1 cellular context compared by ENCODE assay signal in the genomic region with DNA sequence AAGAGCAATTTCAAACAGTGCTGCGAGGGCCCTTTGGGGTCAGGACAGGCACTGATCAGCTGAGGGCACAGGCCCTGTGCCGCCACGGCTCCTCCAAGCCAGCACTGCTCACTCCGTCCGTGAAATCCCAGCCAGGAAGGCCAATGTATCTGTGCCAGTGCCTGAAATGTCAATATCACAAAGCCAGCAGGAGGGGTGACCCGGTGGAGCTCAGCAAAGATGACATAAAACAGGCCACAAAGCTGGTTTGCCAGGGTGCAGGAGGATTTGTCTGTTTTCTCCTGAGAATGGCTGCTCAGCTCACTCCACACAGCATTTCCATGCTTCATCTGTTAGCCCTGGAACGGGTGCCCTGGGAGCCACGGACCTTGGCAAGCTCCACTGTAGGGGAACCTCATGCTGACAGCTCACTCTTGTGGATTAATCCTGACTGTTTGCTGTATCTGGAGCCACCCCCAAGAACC.
TF ChIP-seq lines count a peak whose summit lies in the region.
"Not testable (repeated sequence)": the region's sequence is repeated elsewhere in the genome, so short reads cannot be mapped to it uniquely, and the experiment has no call there.

No MANE protein-coding gene starts in this region.

TF ChIP-seq in HepG2, 621 proteins besides CTCF, POLR2A, EP300 and RAD21 (continued from another document):
- TF ChIP-seq, protein P1, sequence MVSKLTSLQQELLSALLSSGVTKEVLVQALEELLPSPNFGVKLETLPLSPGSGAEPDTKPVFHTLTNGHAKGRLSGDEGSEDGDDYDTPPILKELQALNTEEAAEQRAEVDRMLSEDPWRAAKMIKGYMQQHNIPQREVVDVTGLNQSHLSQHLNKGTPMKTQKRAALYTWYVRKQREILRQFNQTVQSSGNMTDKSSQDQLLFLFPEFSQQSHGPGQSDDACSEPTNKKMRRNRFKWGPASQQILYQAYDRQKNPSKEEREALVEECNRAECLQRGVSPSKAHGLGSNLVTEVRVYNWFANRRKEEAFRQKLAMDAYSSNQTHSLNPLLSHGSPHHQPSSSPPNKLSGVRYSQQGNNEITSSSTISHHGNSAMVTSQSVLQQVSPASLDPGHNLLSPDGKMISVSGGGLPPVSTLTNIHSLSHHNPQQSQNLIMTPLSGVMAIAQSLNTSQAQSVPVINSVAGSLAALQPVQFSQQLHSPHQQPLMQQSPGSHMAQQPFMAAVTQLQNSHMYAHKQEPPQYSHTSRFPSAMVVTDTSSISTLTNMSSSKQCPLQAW (CRISPR knock-in tag; IDR thresholded peaks at IDR 0.05): 0 out of 2 replicates have a peak, but pooled peaks have one; percentile 17
- TF ChIP-seq SMC3 (IDR thresholded peaks at IDR 0.05; ENCODE audit: low read length) (0 out of 2 replicates have a peak, but pooled peaks have one; percentile 1), ZNF687 (CRISPR knock-in tag; IDR thresholded peaks at IDR 0.05) (peak; percentile 55), FOXA3 (CRISPR knock-in tag; IDR thresholded peaks at IDR 0.05) (peak; percentile 37; the same call in 1 of the 2 replicates), ZBTB38 (CRISPR knock-in tag; IDR thresholded peaks at IDR 0.05) (0 out of 2 replicates have a peak, but pooled peaks have one; percentile 44), ZNF740 (CRISPR knock-in tag; IDR thresholded peaks at IDR 0.05) (0 out of 2 replicates have a peak, but pooled peaks have one; percentile 24), ZFX (CRISPR knock-in tag; IDR thresholded peaks at IDR 0.05; ENCODE audit: low read depth) (0 out of 2 replicates have a peak, but pooled peaks have one; percentile 23), ZNF768 (CRISPR knock-in tag; IDR thresholded peaks at IDR 0.05) (0 out of 2 replicates have a peak, but pooled peaks have one; percentile 18), FOXA1 (CRISPR knock-in tag; IDR thresholded peaks at IDR 0.05) (peak; percentile 47), HNRNPL (IDR thresholded peaks at IDR 0.05; ENCODE audit: low read depth, low read length) (0 out of 2 replicates have a peak, but pooled peaks have one; percentile 29), ZNF777 (CRISPR knock-in tag; IDR thresholded peaks at IDR 0.05) (0 out of 2 replicates have a peak, but pooled peaks have one; percentile 26)
- TF ChIP-seq FOXA1 (IDR thresholded peaks at IDR 0.05): not testable (repeated sequence)
